ENCODE assay signal across 11 cellular contexts in the genomic region with DNA sequence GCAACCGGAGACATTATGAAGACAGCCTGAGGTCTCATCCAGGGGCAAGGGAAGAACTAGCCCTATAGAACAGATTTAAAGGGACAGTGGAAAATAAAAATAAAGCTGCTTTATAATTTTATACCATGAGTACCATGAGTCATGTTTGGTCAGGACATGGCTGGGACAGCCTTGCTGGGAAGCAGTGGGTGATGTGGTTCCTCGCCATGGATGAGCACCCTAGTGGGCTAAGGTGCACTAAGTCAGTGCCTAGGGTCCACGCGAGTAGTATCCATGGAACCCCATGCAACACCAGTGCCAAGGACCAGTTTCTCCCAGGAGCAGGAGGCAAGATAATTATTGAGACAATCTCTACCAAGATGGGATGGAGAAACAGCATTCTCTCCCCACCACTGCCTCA.
"Had no signal": no experiment of that assay in that cellular context is flagged by ENCODE, and none has a peak within 500 bp of the region (broad histone marks: within the 10 kb centered on the region; RNA-seq: fewer than 3 reads in every experiment).

No MANE protein-coding gene starts in this region.

- H3K27ac Mint-ChIP-seq: GM23338, H9, HFFc6 had no signal

- H3K4me3 ChIP-seq: GM23248, GM23338, HAP-1 had no signal

- H3K27ac ChIP-seq: GM23248 had no signal

- FAIRE-seq: H1, H54 had no signal

- ATAC-seq: GM23338, HCT116 had no signal

- DNase-seq: GM23248, GOT3, H7, H9, HCEC 1CT, HFFc6 had no signal

- H3K4me1 ChIP-seq: HAP-1 had no signal

- H3K4me3 Mint-ChIP-seq: GM23338, H9, HFFc6 had no signal

- H3K9me3 ChIP-seq: HAP-1 had no signal

- H3K4me1 Mint-ChIP-seq: GM23338 had no signal

- H3K9me3 Mint-ChIP-seq: HFFc6 had no signal
